In the genomic region with DNA sequence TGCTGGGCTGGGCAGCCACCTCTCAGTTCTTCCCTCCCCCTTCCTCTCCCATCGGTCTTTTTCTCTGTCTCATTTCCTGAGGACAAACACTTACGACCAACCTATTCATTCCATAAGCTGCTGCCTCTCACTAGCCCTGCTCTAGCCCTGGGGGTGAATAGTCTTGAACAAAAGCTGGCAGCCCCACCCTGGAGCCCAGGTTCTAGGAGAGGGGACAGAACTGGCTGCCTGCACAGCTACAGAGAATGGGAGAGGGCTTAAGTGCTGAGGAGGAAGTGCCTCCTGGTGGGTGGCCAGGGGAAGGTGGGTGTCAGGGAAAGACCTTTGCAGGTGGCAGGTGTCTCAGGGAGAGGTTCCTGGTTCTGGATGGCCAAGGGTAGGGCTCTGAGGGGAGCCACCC, we compare ENCODE assay signal across 1 cellular context.
TF ChIP-seq lines count a peak whose summit lies in the region.

No MANE protein-coding gene starts in this region.

TF ChIP-seq in HepG2, 621 proteins besides CTCF, POLR2A, EP300 and RAD21:
- TF ChIP-seq STAG1 (CRISPR knock-in tag; IDR thresholded peaks at IDR 0.05), result peak; percentile 49
- TF ChIP-seq JARID2 (CRISPR knock-in tag; IDR thresholded peaks at IDR 0.05; ENCODE audit: insufficient replicate concordance), result no peak
- no peak for TF ChIP-seq ZNF567 (CRISPR knock-in tag; IDR thresholded peaks at IDR 0.05; ENCODE audit: borderline replicate concordance)
- TF ChIP-seq HDAC6 (IDR thresholded peaks at IDR 0.05; ENCODE audit: low read depth, low read length), result no peak
